1 cellular context compared by ENCODE assay signal in the genomic region with DNA sequence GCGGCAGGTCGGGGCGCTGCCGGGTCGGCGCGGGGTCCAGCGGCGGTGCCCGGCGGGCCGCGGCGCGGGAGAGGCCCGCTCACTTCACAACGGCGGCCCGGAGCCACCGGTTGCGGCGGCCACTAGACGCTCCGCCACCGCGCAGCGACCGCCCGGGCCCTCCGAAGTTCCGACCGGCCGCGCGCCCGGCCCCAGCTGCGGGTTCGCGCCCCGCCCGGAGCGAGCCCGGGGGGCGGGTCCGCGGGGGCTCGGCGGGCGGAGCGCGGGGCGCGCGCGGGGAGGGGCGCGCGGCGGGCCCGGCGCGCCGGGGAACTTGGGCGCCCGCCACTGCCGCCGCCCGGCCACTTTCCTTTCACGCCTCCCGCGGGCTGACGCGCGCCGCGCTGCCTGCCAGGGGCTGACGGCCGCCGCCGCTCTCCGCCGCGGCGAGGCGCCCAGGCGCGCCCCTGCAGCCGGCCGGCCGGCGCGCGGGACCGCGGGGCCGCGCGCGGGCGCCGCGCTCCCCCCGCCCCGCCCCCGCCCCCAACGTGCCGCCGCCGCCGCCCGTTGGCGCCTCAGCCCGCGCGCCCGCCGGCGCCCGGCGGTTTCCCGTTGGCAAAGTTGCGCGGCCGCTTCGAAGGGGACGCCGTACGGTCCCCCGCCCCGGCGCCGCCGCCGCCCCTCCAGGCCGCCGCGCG.
TF ChIP-seq lines count a peak whose summit lies in the region.

No MANE protein-coding gene starts in this region.

TF ChIP-seq in K562, 482 proteins besides CTCF, POLR2A, EP300 and RAD21 (continued from another document and continues in another):
- TF ChIP-seq, protein P1, sequence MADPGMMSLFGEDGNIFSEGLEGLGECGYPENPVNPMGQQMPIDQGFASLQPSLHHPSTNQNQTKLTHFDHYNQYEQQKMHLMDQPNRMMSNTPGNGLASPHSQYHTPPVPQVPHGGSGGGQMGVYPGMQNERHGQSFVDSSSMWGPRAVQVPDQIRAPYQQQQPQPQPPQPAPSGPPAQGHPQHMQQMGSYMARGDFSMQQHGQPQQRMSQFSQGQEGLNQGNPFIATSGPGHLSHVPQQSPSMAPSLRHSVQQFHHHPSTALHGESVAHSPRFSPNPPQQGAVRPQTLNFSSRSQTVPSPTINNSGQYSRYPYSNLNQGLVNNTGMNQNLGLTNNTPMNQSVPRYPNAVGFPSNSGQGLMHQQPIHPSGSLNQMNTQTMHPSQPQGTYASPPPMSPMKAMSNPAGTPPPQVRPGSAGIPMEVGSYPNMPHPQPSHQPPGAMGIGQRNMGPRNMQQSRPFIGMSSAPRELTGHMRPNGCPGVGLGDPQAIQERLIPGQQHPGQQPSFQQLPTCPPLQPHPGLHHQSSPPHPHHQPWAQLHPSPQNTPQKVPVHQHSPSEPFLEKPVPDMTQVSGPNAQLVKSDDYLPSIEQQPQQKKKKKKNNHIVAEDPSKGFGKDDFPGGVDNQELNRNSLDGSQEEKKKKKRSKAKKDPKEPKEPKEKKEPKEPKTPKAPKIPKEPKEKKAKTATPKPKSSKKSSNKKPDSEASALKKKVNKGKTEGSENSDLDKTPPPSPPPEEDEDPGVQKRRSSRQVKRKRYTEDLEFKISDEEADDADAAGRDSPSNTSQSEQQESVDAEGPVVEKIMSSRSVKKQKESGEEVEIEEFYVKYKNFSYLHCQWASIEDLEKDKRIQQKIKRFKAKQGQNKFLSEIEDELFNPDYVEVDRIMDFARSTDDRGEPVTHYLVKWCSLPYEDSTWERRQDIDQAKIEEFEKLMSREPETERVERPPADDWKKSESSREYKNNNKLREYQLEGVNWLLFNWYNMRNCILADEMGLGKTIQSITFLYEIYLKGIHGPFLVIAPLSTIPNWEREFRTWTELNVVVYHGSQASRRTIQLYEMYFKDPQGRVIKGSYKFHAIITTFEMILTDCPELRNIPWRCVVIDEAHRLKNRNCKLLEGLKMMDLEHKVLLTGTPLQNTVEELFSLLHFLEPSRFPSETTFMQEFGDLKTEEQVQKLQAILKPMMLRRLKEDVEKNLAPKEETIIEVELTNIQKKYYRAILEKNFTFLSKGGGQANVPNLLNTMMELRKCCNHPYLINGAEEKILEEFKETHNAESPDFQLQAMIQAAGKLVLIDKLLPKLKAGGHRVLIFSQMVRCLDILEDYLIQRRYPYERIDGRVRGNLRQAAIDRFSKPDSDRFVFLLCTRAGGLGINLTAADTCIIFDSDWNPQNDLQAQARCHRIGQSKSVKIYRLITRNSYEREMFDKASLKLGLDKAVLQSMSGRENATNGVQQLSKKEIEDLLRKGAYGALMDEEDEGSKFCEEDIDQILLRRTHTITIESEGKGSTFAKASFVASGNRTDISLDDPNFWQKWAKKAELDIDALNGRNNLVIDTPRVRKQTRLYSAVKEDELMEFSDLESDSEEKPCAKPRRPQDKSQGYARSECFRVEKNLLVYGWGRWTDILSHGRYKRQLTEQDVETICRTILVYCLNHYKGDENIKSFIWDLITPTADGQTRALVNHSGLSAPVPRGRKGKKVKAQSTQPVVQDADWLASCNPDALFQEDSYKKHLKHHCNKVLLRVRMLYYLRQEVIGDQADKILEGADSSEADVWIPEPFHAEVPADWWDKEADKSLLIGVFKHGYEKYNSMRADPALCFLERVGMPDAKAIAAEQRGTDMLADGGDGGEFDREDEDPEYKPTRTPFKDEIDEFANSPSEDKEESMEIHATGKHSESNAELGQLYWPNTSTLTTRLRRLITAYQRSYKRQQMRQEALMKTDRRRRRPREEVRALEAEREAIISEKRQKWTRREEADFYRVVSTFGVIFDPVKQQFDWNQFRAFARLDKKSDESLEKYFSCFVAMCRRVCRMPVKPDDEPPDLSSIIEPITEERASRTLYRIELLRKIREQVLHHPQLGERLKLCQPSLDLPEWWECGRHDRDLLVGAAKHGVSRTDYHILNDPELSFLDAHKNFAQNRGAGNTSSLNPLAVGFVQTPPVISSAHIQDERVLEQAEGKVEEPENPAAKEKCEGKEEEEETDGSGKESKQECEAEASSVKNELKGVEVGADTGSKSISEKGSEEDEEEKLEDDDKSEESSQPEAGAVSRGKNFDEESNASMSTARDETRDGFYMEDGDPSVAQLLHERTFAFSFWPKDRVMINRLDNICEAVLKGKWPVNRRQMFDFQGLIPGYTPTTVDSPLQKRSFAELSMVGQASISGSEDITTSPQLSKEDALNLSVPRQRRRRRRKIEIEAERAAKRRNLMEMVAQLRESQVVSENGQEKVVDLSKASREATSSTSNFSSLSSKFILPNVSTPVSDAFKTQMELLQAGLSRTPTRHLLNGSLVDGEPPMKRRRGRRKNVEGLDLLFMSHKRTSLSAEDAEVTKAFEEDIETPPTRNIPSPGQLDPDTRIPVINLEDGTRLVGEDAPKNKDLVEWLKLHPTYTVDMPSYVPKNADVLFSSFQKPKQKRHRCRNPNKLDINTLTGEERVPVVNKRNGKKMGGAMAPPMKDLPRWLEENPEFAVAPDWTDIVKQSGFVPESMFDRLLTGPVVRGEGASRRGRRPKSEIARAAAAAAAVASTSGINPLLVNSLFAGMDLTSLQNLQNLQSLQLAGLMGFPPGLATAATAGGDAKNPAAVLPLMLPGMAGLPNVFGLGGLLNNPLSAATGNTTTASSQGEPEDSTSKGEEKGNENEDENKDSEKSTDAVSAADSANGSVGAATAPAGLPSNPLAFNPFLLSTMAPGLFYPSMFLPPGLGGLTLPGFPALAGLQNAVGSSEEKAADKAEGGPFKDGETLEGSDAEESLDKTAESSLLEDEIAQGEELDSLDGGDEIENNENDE (IDR thresholded peaks at IDR 0.05; ENCODE audit: low read depth, low read length) = no peak
- TF ChIP-seq MAFK (IDR thresholded peaks at IDR 0.05; ENCODE audit: low read length) (no peak), ZNF224 (CRISPR knock-in tag; IDR thresholded peaks at IDR 0.05) (no peak), SMARCE1 (IDR thresholded peaks at IDR 0.05) (no peak), GTF2A2 (tag; IDR thresholded peaks at IDR 0.05) (no peak), KAT8 (IDR thresholded peaks at IDR 0.05; ENCODE audit: low read depth) (no peak), SRSF3 (IDR thresholded peaks at IDR 0.05; ENCODE audit: insufficient read depth, low read length) (no peak), CTBP1 (IDR thresholded peaks at IDR 0.05; ENCODE audit: borderline replicate concordance) (no peak), ZNF766 (CRISPR knock-in tag; conservative IDR thresholded peaks at IDR 0.05) (peak; percentile 85), TBL1XR1 (IDR thresholded peaks at IDR 0.05; ENCODE audit: low read length in 2 of 2) (no peak), BDP1 (IDR thresholded peaks at IDR 0.05; ENCODE audit: insufficient read depth, insufficient read length) (no peak), NFIC (IDR thresholded peaks at IDR 0.05) (no peak), ZNF197 (CRISPR knock-in tag; IDR thresholded peaks at IDR 0.05; ENCODE audit: low read depth) (peak; percentile 40; the same call in 1 of the 2 replicates), ZZZ3 (IDR thresholded peaks at IDR 0.05) (no peak), SRSF1 (IDR thresholded peaks at IDR 0.05; ENCODE audit: low read depth, low read length) (no peak), E2F3 (CRISPR knock-in tag; IDR thresholded peaks at IDR 0.05) (0 out of 2 replicates have a peak, but pooled peaks have one; percentile 20), BRF1 (IDR thresholded peaks at IDR 0.05; ENCODE audit: borderline replicate concordance, extremely low read depth, insufficient read length) (no peak), U2AF2 (optimal IDR thresholded peaks at IDR 0.05; ENCODE audit: low read depth, low read length) (no peak), PHF8 (IDR thresholded peaks at IDR 0.05; ENCODE audit: borderline replicate concordance, low read length) (peak; percentile 4; the same call in 1 of the 2 replicates)
- TF ChIP-seq, protein P2, sequence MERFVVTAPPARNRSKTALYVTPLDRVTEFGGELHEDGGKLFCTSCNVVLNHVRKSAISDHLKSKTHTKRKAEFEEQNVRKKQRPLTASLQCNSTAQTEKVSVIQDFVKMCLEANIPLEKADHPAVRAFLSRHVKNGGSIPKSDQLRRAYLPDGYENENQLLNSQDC (CRISPR knock-in tag; IDR thresholded peaks at IDR 0.05) = no peak
- TF ChIP-seq, protein P3, sequence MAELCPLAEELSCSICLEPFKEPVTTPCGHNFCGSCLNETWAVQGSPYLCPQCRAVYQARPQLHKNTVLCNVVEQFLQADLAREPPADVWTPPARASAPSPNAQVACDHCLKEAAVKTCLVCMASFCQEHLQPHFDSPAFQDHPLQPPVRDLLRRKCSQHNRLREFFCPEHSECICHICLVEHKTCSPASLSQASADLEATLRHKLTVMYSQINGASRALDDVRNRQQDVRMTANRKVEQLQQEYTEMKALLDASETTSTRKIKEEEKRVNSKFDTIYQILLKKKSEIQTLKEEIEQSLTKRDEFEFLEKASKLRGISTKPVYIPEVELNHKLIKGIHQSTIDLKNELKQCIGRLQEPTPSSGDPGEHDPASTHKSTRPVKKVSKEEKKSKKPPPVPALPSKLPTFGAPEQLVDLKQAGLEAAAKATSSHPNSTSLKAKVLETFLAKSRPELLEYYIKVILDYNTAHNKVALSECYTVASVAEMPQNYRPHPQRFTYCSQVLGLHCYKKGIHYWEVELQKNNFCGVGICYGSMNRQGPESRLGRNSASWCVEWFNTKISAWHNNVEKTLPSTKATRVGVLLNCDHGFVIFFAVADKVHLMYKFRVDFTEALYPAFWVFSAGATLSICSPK (IDR thresholded peaks at IDR 0.05; ENCODE audit: borderline replicate concordance) = no peak
- TF ChIP-seq, protein P4, sequence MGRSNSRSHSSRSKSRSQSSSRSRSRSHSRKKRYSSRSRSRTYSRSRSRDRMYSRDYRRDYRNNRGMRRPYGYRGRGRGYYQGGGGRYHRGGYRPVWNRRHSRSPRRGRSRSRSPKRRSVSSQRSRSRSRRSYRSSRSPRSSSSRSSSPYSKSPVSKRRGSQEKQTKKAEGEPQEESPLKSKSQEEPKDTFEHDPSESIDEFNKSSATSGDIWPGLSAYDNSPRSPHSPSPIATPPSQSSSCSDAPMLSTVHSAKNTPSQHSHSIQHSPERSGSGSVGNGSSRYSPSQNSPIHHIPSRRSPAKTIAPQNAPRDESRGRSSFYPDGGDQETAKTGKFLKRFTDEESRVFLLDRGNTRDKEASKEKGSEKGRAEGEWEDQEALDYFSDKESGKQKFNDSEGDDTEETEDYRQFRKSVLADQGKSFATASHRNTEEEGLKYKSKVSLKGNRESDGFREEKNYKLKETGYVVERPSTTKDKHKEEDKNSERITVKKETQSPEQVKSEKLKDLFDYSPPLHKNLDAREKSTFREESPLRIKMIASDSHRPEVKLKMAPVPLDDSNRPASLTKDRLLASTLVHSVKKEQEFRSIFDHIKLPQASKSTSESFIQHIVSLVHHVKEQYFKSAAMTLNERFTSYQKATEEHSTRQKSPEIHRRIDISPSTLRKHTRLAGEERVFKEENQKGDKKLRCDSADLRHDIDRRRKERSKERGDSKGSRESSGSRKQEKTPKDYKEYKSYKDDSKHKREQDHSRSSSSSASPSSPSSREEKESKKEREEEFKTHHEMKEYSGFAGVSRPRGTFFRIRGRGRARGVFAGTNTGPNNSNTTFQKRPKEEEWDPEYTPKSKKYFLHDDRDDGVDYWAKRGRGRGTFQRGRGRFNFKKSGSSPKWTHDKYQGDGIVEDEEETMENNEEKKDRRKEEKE (IDR thresholded peaks at IDR 0.05; ENCODE audit: borderline replicate concordance in 1 of 2, control insufficient read depth in 1 of 2, low read depth in 2 of 2, low read length in 1 of 2) = no peak
- TF ChIP-seq, protein P5, sequence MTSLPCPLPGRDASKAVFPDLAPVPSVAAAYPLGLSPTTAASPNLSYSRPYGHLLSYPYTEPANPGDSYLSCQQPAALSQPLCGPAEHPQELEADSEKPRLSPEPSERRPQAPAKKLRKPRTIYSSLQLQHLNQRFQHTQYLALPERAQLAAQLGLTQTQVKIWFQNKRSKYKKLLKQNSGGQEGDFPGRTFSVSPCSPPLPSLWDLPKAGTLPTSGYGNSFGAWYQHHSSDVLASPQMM (CRISPR knock-in tag; IDR thresholded peaks at IDR 0.05) = no peak
- TF ChIP-seq, protein P6, sequence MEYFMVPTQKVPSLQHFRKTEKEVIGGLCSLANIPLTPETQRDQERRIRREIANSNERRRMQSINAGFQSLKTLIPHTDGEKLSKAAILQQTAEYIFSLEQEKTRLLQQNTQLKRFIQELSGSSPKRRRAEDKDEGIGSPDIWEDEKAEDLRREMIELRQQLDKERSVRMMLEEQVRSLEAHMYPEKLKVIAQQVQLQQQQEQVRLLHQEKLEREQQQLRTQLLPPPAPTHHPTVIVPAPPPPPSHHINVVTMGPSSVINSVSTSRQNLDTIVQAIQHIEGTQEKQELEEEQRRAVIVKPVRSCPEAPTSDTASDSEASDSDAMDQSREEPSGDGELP (CRISPR knock-in tag; IDR thresholded peaks at IDR 0.05; ENCODE audit: borderline replicate concordance) = no peak
